8 cellular contexts compared by ENCODE assay signal in genomic region chr19:40056505-40056904, GRCh38. TPM values are rescaled to one million over a fixed set of nuclear protein-coding genes. Genes with fewer than 3 reads are reported as not detected.
DNase-seq lines count a peak whose midpoint lies in the region; ATAC-seq and TF ChIP-seq lines count a peak whose summit lies in the region.
"Had no signal": no experiment of that assay in that cellular context is flagged by ENCODE, and none has a peak within 500 bp of the region (broad histone marks: within the 10 kb centered on the region; RNA-seq: fewer than 3 reads in every experiment).

No MANE protein-coding gene starts in this region.

- POLR2A ChIA-PET in WTC11 (lab: Charles Lee), result interaction anchor here (1.7 kb wide), 1 partner anchor 34 kb away, joined by 5 read pairs; the partner anchor contains the start of gene ZNF780A

- DNase-seq in WTC11 (ENCODE audit: low spot score), result no peak
- DNase-seq in DMS79 treated with DMSO at 0.1 percent for 48 hours (lab: John Stamatoyannopoulos, UW), result no peak
- no peak for DNase-seq in stimulated activated CD4-positive, alpha-beta T cell treated with anti-CD3 and anti-CD28 coated beads, Interleukin-15, amount 100 ng/mL, for 24 hours

- H3K27ac ChIP-seq in HUES48 (ENCODE audit: low read depth, low read length), result no peak overlapping the region
- H3K27ac ChIP-seq: epithelial cell of prostate had no signal

- peak overlapping the region; percentile 98 for H3K4me3 Mint-ChIP-seq in WTC11
- H3K4me3 Mint-ChIP-seq in stimulated activated memory B cell treated with anti-CD40 and anti-IgM and Interleukin-4, amounts not matched to agents 10 μg/mL and 1 μg/mL and 100 μg/mL, for 72 hours, result peak overlapping the region; percentile 100

- H3K4me1 ChIP-seq in HUES48 (ENCODE audit: control insufficient read depth, insufficient read depth, low read length) (peaks cover 7% of the 10 kb centered on the region; the same call in 1 of the 2 replicates), iPS-15b (ENCODE audit: control insufficient read depth, insufficient read depth, low read length) (no peaks in the 10 kb centered on the region)

- H3K9me3 ChIP-seq in HUES48 (ENCODE audit: control insufficient read depth, insufficient read depth, low read length), result peaks cover 19% of the 10 kb centered on the region
- H3K9me3 ChIP-seq in iPS-15b (ENCODE audit: control insufficient read depth, insufficient read depth, low read length), result no peaks in the 10 kb centered on the region

- H3K4me3 ChIP-seq in HUES48 (ENCODE audit: low read depth, low read length) (peak overlapping the region; percentile 90), iPS-15b (ENCODE audit: low read depth, low read length) (peak overlapping the region; percentile 100)

- H3K27me3 ChIP-seq in HUES48 (ENCODE audit: control insufficient read depth, insufficient read depth, low read length), result no peaks in the 10 kb centered on the region
- H3K27me3 ChIP-seq in iPS-15b (ENCODE audit: control insufficient read depth, insufficient read depth, low read length), result no peaks in the 10 kb centered on the region

- TF ChIP-seq CTCF in WTC11 (IDR thresholded peaks at IDR 0.05), result no peak

- H3K27me3 Mint-ChIP-seq in WTC11 (ENCODE audit: low read depth), result peaks cover 24% of the 10 kb centered on the region
- H3K27me3 Mint-ChIP-seq in stimulated activated memory B cell treated with anti-CD40 and anti-IgM and Interleukin-4, amounts not matched to agents 10 μg/mL and 1 μg/mL and 100 μg/mL, for 72 hours, result no peaks in the 10 kb centered on the region

- peaks cover 9% of the 10 kb centered on the region for H3K36me3 Mint-ChIP-seq in WTC11
- H3K36me3 Mint-ChIP-seq in stimulated activated memory B cell treated with anti-CD40 and anti-IgM and Interleukin-4, amounts not matched to agents 10 μg/mL and 1 μg/mL and 100 μg/mL, for 72 hours, result peaks cover 36% of the 10 kb centered on the region

- H3K4me1 Mint-ChIP-seq in WTC11, result peaks cover 12% of the 10 kb centered on the region
- H3K4me1 Mint-ChIP-seq in stimulated activated memory B cell treated with anti-CD40 and anti-IgM and Interleukin-4, amounts not matched to agents 10 μg/mL and 1 μg/mL and 100 μg/mL, for 72 hours, result peaks cover 45% of the 10 kb centered on the region

- no peaks in the 10 kb centered on the region for H3K36me3 ChIP-seq in HUES48 (ENCODE audit: control insufficient read depth, insufficient read depth, low read length)
- no peaks in the 10 kb centered on the region for H3K36me3 ChIP-seq in iPS-15b (ENCODE audit: control insufficient read depth, insufficient read depth, low read length)

- ATAC-seq in WTC11 (no peak), GM21576 (IDR thresholded peaks at IDR 0.05; ENCODE audit: unreplicated experiment) (no peak)
- no peak for ATAC-seq in stimulated activated memory B cell treated with anti-CD40 and anti-IgM and Interleukin-4, amounts not matched to agents 10 μg/mL and 1 μg/mL and 100 μg/mL, for 72 hours

- H3K9ac ChIP-seq in HUES48 (ENCODE audit: low read depth, low read length) (peak overlapping the region; percentile 24; the same call in 1 of the 2 replicates), iPS-15b (ENCODE audit: low read depth, low read length) (peak overlapping the region; percentile 62)

- H3K27ac Mint-ChIP-seq in WTC11, result no peak overlapping the region
- H3K27ac Mint-ChIP-seq in stimulated activated memory B cell treated with anti-CD40 and anti-IgM and Interleukin-4, amounts not matched to agents 10 μg/mL and 1 μg/mL and 100 μg/mL, for 72 hours, result peak overlapping the region; percentile 97

- CTCF ChIA-PET in WTC11 (lab: Charles Lee), result interaction anchor here (1.9 kb wide), 1 partner anchor 175 kb away, joined by 7 read pairs; no protein-coding TSS in a partner anchor

- peaks cover 28% of the 10 kb centered on the region for H3K9me3 Mint-ChIP-seq in WTC11
- H3K9me3 Mint-ChIP-seq in stimulated activated memory B cell treated with anti-CD40 and anti-IgM and Interleukin-4, amounts not matched to agents 10 μg/mL and 1 μg/mL and 100 μg/mL, for 72 hours, result peaks cover 17% of the 10 kb centered on the region

TF ChIP-seq in WTC11, 78 proteins besides CTCF, POLR2A, EP300 and RAD21:
- TF ChIP-seq, protein P1, sequence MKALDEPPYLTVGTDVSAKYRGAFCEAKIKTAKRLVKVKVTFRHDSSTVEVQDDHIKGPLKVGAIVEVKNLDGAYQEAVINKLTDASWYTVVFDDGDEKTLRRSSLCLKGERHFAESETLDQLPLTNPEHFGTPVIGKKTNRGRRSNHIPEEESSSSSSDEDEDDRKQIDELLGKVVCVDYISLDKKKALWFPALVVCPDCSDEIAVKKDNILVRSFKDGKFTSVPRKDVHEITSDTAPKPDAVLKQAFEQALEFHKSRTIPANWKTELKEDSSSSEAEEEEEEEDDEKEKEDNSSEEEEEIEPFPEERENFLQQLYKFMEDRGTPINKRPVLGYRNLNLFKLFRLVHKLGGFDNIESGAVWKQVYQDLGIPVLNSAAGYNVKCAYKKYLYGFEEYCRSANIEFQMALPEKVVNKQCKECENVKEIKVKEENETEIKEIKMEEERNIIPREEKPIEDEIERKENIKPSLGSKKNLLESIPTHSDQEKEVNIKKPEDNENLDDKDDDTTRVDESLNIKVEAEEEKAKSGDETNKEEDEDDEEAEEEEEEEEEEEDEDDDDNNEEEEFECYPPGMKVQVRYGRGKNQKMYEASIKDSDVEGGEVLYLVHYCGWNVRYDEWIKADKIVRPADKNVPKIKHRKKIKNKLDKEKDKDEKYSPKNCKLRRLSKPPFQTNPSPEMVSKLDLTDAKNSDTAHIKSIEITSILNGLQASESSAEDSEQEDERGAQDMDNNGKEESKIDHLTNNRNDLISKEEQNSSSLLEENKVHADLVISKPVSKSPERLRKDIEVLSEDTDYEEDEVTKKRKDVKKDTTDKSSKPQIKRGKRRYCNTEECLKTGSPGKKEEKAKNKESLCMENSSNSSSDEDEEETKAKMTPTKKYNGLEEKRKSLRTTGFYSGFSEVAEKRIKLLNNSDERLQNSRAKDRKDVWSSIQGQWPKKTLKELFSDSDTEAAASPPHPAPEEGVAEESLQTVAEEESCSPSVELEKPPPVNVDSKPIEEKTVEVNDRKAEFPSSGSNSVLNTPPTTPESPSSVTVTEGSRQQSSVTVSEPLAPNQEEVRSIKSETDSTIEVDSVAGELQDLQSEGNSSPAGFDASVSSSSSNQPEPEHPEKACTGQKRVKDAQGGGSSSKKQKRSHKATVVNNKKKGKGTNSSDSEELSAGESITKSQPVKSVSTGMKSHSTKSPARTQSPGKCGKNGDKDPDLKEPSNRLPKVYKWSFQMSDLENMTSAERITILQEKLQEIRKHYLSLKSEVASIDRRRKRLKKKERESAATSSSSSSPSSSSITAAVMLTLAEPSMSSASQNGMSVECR (CRISPR knock-in tag; IDR thresholded peaks at IDR 0.05; ENCODE audit: borderline replicate concordance), result no peak
- TF ChIP-seq, protein P2, sequence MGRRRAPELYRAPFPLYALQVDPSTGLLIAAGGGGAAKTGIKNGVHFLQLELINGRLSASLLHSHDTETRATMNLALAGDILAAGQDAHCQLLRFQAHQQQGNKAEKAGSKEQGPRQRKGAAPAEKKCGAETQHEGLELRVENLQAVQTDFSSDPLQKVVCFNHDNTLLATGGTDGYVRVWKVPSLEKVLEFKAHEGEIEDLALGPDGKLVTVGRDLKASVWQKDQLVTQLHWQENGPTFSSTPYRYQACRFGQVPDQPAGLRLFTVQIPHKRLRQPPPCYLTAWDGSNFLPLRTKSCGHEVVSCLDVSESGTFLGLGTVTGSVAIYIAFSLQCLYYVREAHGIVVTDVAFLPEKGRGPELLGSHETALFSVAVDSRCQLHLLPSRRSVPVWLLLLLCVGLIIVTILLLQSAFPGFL (CRISPR knock-in tag; IDR thresholded peaks at IDR 0.05; ENCODE audit: borderline replicate concordance), result no peak
- TF ChIP-seq OVOL2 (CRISPR knock-in tag; IDR thresholded peaks at IDR 0.05; ENCODE audit: borderline replicate concordance), result no peak

RNA-seq across cellular contexts. Expression of gene ZNF780B, which starts 0.5 kb away (rescaled TPM):
- total RNA-seq in WTC11 (2021), result 21.1 to 23.7 TPM (median 22.9 TPM) in 3 replicates

RNA-seq across cellular contexts. Expression of gene ZNF780A, which starts 34.2 kb away (rescaled TPM):
- total RNA-seq in WTC11 (2021), result 14.5 to 20.5 TPM (median 15.9 TPM) in 3 replicates

RNA-seq across cellular contexts. Expression of gene ZNF546, which starts 59.6 kb away (rescaled TPM):
- 1.1 to 2.1 TPM (median 1.1 TPM) in 3 replicates for total RNA-seq in WTC11 (2021)
